11 cellular contexts compared by ENCODE assay signal in the genomic region with DNA sequence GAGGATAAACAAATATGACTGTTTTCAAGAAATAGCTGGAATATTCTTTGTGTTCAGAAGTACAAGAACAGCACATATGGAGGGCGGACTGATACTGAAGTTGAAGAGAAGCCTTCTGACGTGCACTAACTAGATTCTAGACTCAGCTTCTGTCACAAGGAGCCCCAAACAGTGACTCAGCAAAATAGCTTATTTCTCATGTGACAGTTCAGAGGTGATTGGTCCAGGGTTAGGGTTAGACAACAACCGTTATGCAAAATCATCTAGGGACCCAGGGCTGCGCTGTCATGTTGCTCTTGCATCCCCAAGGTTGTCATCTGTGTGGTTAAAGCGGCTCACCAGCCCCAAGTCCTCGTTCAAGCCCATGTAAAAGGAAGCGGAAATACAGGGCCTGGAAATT. TPM values are rescaled to one million over a fixed set of nuclear protein-coding genes. Genes with fewer than 3 reads are reported as not detected.
A peak's percentile ranks its signal among the peaks of the same experiment; 100 is the strongest.
DNase-seq lines count a peak whose midpoint lies in the region; ATAC-seq, FAIRE-seq and TF ChIP-seq lines count a peak whose summit lies in the region.
"Not testable (repeated sequence)": the region's sequence is repeated elsewhere in the genome, so short reads cannot be mapped to it uniquely, and the experiment has no call there.
"Had no signal": no experiment of that assay in that cellular context is flagged by ENCODE, and none has a peak within 500 bp of the region (broad histone marks: within the 10 kb centered on the region; RNA-seq: fewer than 3 reads in every experiment).

No MANE protein-coding gene starts in this region.

- WGBS in A549 (ENCODE audit: missing lambda C conversion rate): no CpG with 5 or more reads among the region's 7 CpGs
- no CpG with 5 or more reads among the region's 7 CpGs for WGBS in K562 (ENCODE audit: insufficient coverage, low coverage, missing lambda C conversion rate)

- POLR2A ChIA-PET in A549 (lab: Yijun Ruan, JAX); Panc1 (lab: Charles Lee); K562 (lab: Yijun Ruan, JAX): not testable (repeated sequence)

- not testable (repeated sequence) for H3K9ac ChIP-seq in K562 (ENCODE audit: insufficient read depth in 1 of 2, low read depth in 2 of 2, low read length in 2 of 2)

- TF ChIP-seq RAD21 in A549 (conservative IDR thresholded peaks at IDR 0.05 in 1 of 2, IDR thresholded peaks at IDR 0.05 in 1 of 2); K562 (CRISPR knock-in tag; conservative IDR thresholded peaks at IDR 0.05 in 1 of 2, IDR thresholded peaks at IDR 0.05 in 1 of 2): not testable (repeated sequence)

- H3K79me2 ChIP-seq in K562 (ENCODE audit: control insufficient read depth, insufficient read depth, low read length): not testable (repeated sequence)

- H4K20me1 ChIP-seq in K562 (replicated peaks; ENCODE audit: control insufficient read depth, insufficient read depth, low read length): not testable (repeated sequence)

- in situ Hi-C loops in Panc1 (cut with HindIII; ENCODE audit: low pct_unique_long_range_greater_than_20kb, low sequenced_read_pairs): not testable (repeated sequence)
- in situ Hi-C loops in K562 (cut with MboI): loop anchor here (25.0 kb wide), 2 partner anchors 295 to 370 kb away; a partner anchor contains a TSS

- H3K27ac ChIP-seq in A549; Panc1 (ENCODE audit: low read length); K562 (ENCODE audit: extremely low read depth, low read depth, low read length); lower lobe of right lung: not testable (repeated sequence)

- H3K4me1 ChIP-seq in A549; Panc1 (ENCODE audit: control insufficient read depth, insufficient read depth, low read length); K562 (replicated peaks in 1 of 2; ENCODE audit: control insufficient read depth in 2 of 2, insufficient read depth in 2 of 2, low read length in 2 of 2); lower lobe of right lung: not testable (repeated sequence)

- H3K36me3 ChIP-seq in Panc1 (ENCODE audit: control insufficient read depth, insufficient read depth, low read length); K562 (ENCODE audit: control insufficient read depth, insufficient read depth, low read length); lower lobe of right lung: not testable (repeated sequence)

- intact Hi-C loops in Panc1 (cut with micrococcal nuclease; ENCODE audit: unreplicated experiment); K562 (cut with micrococcal nuclease); lower lobe of right lung (cut with DNase I); sciatic nerve (cut with DNase I): not testable (repeated sequence)

- CTCF ChIA-PET in A549 (lab: Yijun Ruan, JAX); Panc1 (lab: Charles Lee); K562 (lab: Yijun Ruan, JAX; ENCODE audit: low intra/inter-chr PET ratio): not testable (repeated sequence)

- not testable (repeated sequence) for DNase-seq in A549 (ENCODE audit: low read depth in 1 of 2, low spot score in 1 of 2); Panc1 (ENCODE audit: low read depth, low spot score); K562 (ENCODE audit: extremely low read depth in 1 of 4, low spot score in 3 of 4); lower lobe of right lung; sciatic nerve (ENCODE audit: low spot score)

- H3K4me3 ChIP-seq in A549; Panc1 (ENCODE audit: low read depth in 2 of 2, low read length in 2 of 2); K562; lower lobe of right lung: not testable (repeated sequence)

- H3K9me3 ChIP-seq in A549; Panc1 (ENCODE audit: control insufficient read depth, insufficient read depth, low read depth, low read length); K562 (replicated peaks; ENCODE audit: control insufficient read depth, insufficient read depth, low read depth, low read length); lower lobe of right lung: not testable (repeated sequence)

- not testable (repeated sequence) for H3K4me2 ChIP-seq in A549; K562 (ENCODE audit: insufficient read depth, low read length)

- not testable (repeated sequence) for H2AFZ ChIP-seq in K562 (ENCODE audit: low read depth, low read length)

- not testable (repeated sequence) for H3K9me1 ChIP-seq in K562 (ENCODE audit: control insufficient read depth, insufficient read depth, low read length)

- not testable (repeated sequence) for TF ChIP-seq POLR2A in A549 (IDR thresholded peaks at IDR 0.05; ENCODE audit: low read length); K562 (conservative IDR thresholded peaks at IDR 0.05)

- ATAC-seq in A549: peak; percentile 62 to 64; a peak in 5 of 6 replicates
- peak; percentile 56; the same call in 1 of the 2 replicates for ATAC-seq in Panc1
- peak; percentile 98 for ATAC-seq in K562
- peak; percentile 32 to 36 for ATAC-seq in lower lobe of right lung
- ATAC-seq in sciatic nerve: peak; percentile 48

- H3K27me3 ChIP-seq in Panc1 (ENCODE audit: control insufficient read depth, insufficient read depth, low read length); K562 (ENCODE audit: control insufficient read depth in 2 of 2, insufficient read depth in 2 of 2, low read length in 2 of 2); lower lobe of right lung (ENCODE audit: low read depth): not testable (repeated sequence)

- not testable (repeated sequence) for FAIRE-seq in A549 (lab: Jason Lieb, UNC); K562 (lab: Jason Lieb, UNC)

- not testable (repeated sequence) for TF ChIP-seq EP300 in A549 (IDR thresholded peaks at IDR 0.05); K562 (IDR thresholded peaks at IDR 0.05; ENCODE audit: low read length)

- not testable (repeated sequence) for TF ChIP-seq CTCF in A549 (IDR thresholded peaks at IDR 0.05); Panc1 (IDR thresholded peaks at IDR 0.05); K562 (IDR thresholded peaks at IDR 0.05 in 2 of 3, conservative IDR thresholded peaks at IDR 0.05 in 1 of 3; ENCODE audit: insufficient read depth in 2 of 3, low read depth in 1 of 3, low read length in 3 of 3); lower lobe of right lung (IDR thresholded peaks at IDR 0.05)

- BruUV-seq in Panc1 (replicated peaks; lab: Mats Ljungman, UMichigan); K562 (replicated peaks; lab: Mats Ljungman, UMichigan): not testable (repeated sequence)

RNA-seq across cellular contexts. Expression of a gene that starts 29.6 kb away (rescaled TPM):
- polyA plus RNA-seq in A549 (2011; rRNA removed): 0.87 and 0.98 TPM in 2 replicates
- 0.08 TPM in 1 of 2 replicates, not detected in the other for polyA plus RNA-seq in A549 (2012; cell fraction: cytosol; rRNA removed)
- 0.31 and 1.8 TPM in 2 replicates for polyA plus RNA-seq in A549 (2012; cell fraction: nucleus; rRNA removed)
- polyA plus RNA-seq in A549 (2017; fragmentation: RNase III; extraction: RNeasy Plus Mini Kit Qiagen cat#74134 plus additional on column Dnase treatment): 0.30 to 1.0 TPM (median 0.74 TPM) in 3 replicates
- polyA minus RNA-seq in A549 (2011; rRNA and poly(A)+ RNA removed): 0.92 and 2.1 TPM in 2 replicates
- not detected for total RNA-seq in Panc1 (2021; ENCODE audit: unreplicated experiment)
- polyA plus RNA-seq in Panc1 (2012; ENCODE audit: insufficient read length): not detected
- total RNA-seq in K562 (2011; cell fraction: chromatin; rRNA removed; ENCODE audit: low replicate concordance): 0.28 and 2.5 TPM in 2 replicates
- total RNA-seq in K562 (2011; cell fraction: nucleolus; rRNA removed): 0.66 TPM in 1 of 2 replicates, not detected in the other
- total RNA-seq in K562 (2011; cell fraction: nucleoplasm; rRNA removed): 0.61 and 0.88 TPM in 2 replicates
- not detected in 2 replicates for total RNA-seq in K562 (2014; rRNA removed)
- not detected in 2 replicates for total RNA-seq in K562 (2014; rRNA removed; fragmentation: Illumina TruSeq; extraction: Trizol)
- total RNA-seq in K562 (2015; rRNA removed; fragmentation: Illumina TruSeq; extraction: Trizol): not detected in 2 replicates
- total RNA-seq in K562 (2021): not detected in 2 replicates
- 0.54 TPM in 1 of 2 replicates, not detected in the other for polyA plus RNA-seq in K562 (2011; rRNA removed)
- polyA plus RNA-seq in K562 (2011; cell fraction: cytosol; rRNA removed): not detected in 2 replicates
- 0.70 and 3.3 TPM in 2 replicates for polyA plus RNA-seq in K562 (2011; cell fraction: nucleus; rRNA removed)
- 0.14 TPM in 1 of 2 replicates, not detected in the other for polyA plus RNA-seq in K562 (2012)
- polyA plus RNA-seq in K562 (2014; fragmentation: Illumina TruSeq; extraction: Trizol): not detected in 2 replicates
- not detected for polyA plus RNA-seq in K562 (2014; fragmentation: Nextera tagmentation; extraction: Ambion mirVana)
- polyA plus RNA-seq in K562 (2014; rRNA removed): 0.16 TPM in 1 of 2 replicates, not detected in the other
- 0.78 TPM in 1 of 2 replicates, not detected in the other for polyA minus RNA-seq in K562 (2011; rRNA and poly(A)+ RNA removed)
- polyA minus RNA-seq in K562 (2011; cell fraction: cytosol; rRNA and poly(A)+ RNA removed): not detected in 2 replicates
- polyA minus RNA-seq in K562 (2011; cell fraction: nucleus; rRNA and poly(A)+ RNA removed): not detected in 2 replicates
- total RNA-seq in lower lobe of right lung: 2.7 TPM
- total RNA-seq in sciatic nerve: 7.5 TPM
- total RNA-seq: Daoy, G401, H4, H9 had no signal
- polyA plus RNA-seq: CD14-positive monocyte, GM23338 had no signal

RNA-seq across cellular contexts. Expression of a gene that starts 43.8 kb away (rescaled TPM):
- polyA plus RNA-seq in A549 (2011; rRNA removed) (195 and 326 TPM in 2 replicates), A549 (2017; fragmentation: RNase III; extraction: RNeasy Plus Mini Kit Qiagen cat#74134 plus additional on column Dnase treatment) (164 to 225 TPM (median 191 TPM) in 3 replicates), K562 (2011; rRNA removed) (221 and 411 TPM in 2 replicates), K562 (2014; fragmentation: Illumina TruSeq; extraction: Trizol) (464 and 523 TPM in 2 replicates), K562 (2014; fragmentation: Nextera tagmentation; extraction: Ambion mirVana) (100 to 1,000 TPM; 131 to 169 TPM), K562 (2014; rRNA removed) (598 and 639 TPM in 2 replicates)
- polyA plus RNA-seq in A549 (2012; cell fraction: cytosol; rRNA removed): 360 and 435 TPM in 2 replicates
- 802 and 918 TPM in 2 replicates for polyA plus RNA-seq in A549 (2012; cell fraction: nucleus; rRNA removed)
- 177 and 349 TPM in 2 replicates for polyA minus RNA-seq in A549 (2011; rRNA and poly(A)+ RNA removed)
- total RNA-seq in Panc1 (2021; ENCODE audit: unreplicated experiment) (526 TPM), K562 (2014; rRNA removed) (611 and 748 TPM in 2 replicates), K562 (2014; rRNA removed; fragmentation: Illumina TruSeq; extraction: Trizol) (226 and 295 TPM in 2 replicates), K562 (2015; rRNA removed; fragmentation: Illumina TruSeq; extraction: Trizol) (297 and 300 TPM in 2 replicates), K562 (2021) (816 and 865 TPM in 2 replicates), lower lobe of right lung (484 TPM), sciatic nerve (306 TPM)
- polyA plus RNA-seq in Panc1 (2012; ENCODE audit: insufficient read length): 457 TPM
- 481 and 617 TPM in 2 replicates for total RNA-seq in K562 (2011; cell fraction: chromatin; rRNA removed; ENCODE audit: low replicate concordance)
- total RNA-seq in K562 (2011; cell fraction: nucleolus; rRNA removed): 195 and 201 TPM in 2 replicates
- total RNA-seq in K562 (2011; cell fraction: nucleoplasm; rRNA removed): 210 and 304 TPM in 2 replicates
- 360 and 763 TPM in 2 replicates for polyA plus RNA-seq in K562 (2011; cell fraction: cytosol; rRNA removed)
- 162 and 326 TPM in 2 replicates for polyA plus RNA-seq in K562 (2011; cell fraction: nucleus; rRNA removed)
- polyA plus RNA-seq in K562 (2012): 477 and 725 TPM in 2 replicates
- 390 and 469 TPM in 2 replicates for polyA minus RNA-seq in K562 (2011; rRNA and poly(A)+ RNA removed)
- 298 and 331 TPM in 2 replicates for polyA minus RNA-seq in K562 (2011; cell fraction: cytosol; rRNA and poly(A)+ RNA removed)
- 65.6 and 71.5 TPM in 2 replicates for polyA minus RNA-seq in K562 (2011; cell fraction: nucleus; rRNA and poly(A)+ RNA removed)

RNA-seq across cellular contexts. Expression of a gene that starts 57.6 kb away (rescaled TPM):
- polyA plus RNA-seq in A549 (2011; rRNA removed) (2.5 and 3.5 TPM in 2 replicates), A549 (2017; fragmentation: RNase III; extraction: RNeasy Plus Mini Kit Qiagen cat#74134 plus additional on column Dnase treatment) (4.0 to 5.2 TPM (median 4.8 TPM) in 3 replicates), K562 (2011; rRNA removed) (2.9 and 3.4 TPM in 2 replicates), K562 (2014; fragmentation: Illumina TruSeq; extraction: Trizol) (30.1 and 33.7 TPM in 2 replicates), K562 (2014; fragmentation: Nextera tagmentation; extraction: Ambion mirVana) (10 to 100 TPM; 16.6 to 22.9 TPM), K562 (2014; rRNA removed) (15.6 and 15.8 TPM in 2 replicates)
- 3.0 and 3.7 TPM in 2 replicates for polyA plus RNA-seq in A549 (2012; cell fraction: cytosol; rRNA removed)
- 8.3 and 10.5 TPM in 2 replicates for polyA plus RNA-seq in A549 (2012; cell fraction: nucleus; rRNA removed)
- 1.9 and 3.0 TPM in 2 replicates for polyA minus RNA-seq in A549 (2011; rRNA and poly(A)+ RNA removed)
- total RNA-seq in Panc1 (2021; ENCODE audit: unreplicated experiment) (1.5 TPM), K562 (2014; rRNA removed) (21.2 and 30.2 TPM in 2 replicates), K562 (2014; rRNA removed; fragmentation: Illumina TruSeq; extraction: Trizol) (9.6 and 11.6 TPM in 2 replicates), K562 (2015; rRNA removed; fragmentation: Illumina TruSeq; extraction: Trizol) (21.3 and 22.4 TPM in 2 replicates), K562 (2021) (15.3 and 15.6 TPM in 2 replicates), lower lobe of right lung (50.2 TPM), sciatic nerve (40.0 TPM)
- polyA plus RNA-seq in Panc1 (2012; ENCODE audit: insufficient read length): 2.8 TPM
- 2.1 and 6.2 TPM in 2 replicates for total RNA-seq in K562 (2011; cell fraction: chromatin; rRNA removed; ENCODE audit: low replicate concordance)
- total RNA-seq in K562 (2011; cell fraction: nucleolus; rRNA removed): 3.9 and 4.2 TPM in 2 replicates
- total RNA-seq in K562 (2011; cell fraction: nucleoplasm; rRNA removed): 3.4 and 4.7 TPM in 2 replicates
- polyA plus RNA-seq in K562 (2011; cell fraction: cytosol; rRNA removed): 2.2 and 6.1 TPM in 2 replicates
- polyA plus RNA-seq in K562 (2011; cell fraction: nucleus; rRNA removed): 1.7 and 5.0 TPM in 2 replicates
- 25.2 and 83.2 TPM in 2 replicates for polyA plus RNA-seq in K562 (2012)
- polyA minus RNA-seq in K562 (2011; rRNA and poly(A)+ RNA removed): 0.67 and 0.99 TPM in 2 replicates
- 0.46 and 0.57 TPM in 2 replicates for polyA minus RNA-seq in K562 (2011; cell fraction: cytosol; rRNA and poly(A)+ RNA removed)
- 1.2 and 1.3 TPM in 2 replicates for polyA minus RNA-seq in K562 (2011; cell fraction: nucleus; rRNA and poly(A)+ RNA removed)

Comparison
In these comparisons a context has a peak if more than half of its experiments do, and no peak if none do; other contexts are left out.
1. ATAC-seq: peak in every context shown above with its lines; median percentile 98 in K562; 63 in A549; 56 in Panc1; 48 in sciatic nerve; 34 in lower lobe of right lung.